In the genomic region with DNA sequence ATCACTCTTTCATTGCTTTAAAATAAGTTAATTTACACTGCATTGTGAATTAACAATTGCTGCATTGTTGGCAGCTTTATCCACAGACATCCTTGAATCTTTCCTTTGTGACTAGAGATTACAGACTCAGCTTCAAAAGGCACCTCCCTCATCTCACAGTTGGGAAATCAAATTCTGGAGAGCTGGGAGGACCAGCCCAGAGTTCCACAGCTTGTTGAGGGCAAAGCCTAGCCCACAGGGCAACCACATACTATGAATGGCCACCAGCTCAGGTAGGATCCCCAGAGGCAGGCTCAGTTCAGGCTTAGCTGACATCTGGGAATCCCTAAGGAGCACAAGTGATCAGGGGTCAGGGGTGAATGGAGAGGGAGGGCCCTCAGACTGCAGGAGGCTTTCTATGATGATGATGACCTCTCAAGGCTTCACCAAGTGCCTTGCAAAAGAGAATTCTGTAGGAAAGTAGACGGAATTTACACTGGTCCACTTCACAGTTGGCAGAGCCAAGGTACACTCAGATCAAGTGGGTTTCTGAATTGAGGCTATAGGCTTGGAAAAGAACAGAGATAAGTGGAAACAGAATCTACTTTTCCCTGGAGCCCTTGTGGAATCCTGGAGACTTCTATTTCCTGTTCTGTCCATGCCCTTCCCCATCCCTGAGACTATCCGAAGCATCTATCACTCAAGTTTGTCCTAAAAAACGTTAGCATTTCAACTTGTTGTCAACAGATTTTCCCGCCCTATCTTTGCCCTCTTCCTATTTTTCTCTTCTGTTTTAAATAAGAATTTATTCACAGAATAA, we compare ENCODE assay signal across 16 cellular contexts. TPM values are rescaled to one million over a fixed set of nuclear protein-coding genes. Genes with fewer than 3 reads are reported as not detected.
DNase-seq lines count a peak whose midpoint lies in the region; ATAC-seq, FAIRE-seq and TF ChIP-seq lines count a peak whose summit lies in the region.
"Had no signal": no experiment of that assay in that cellular context is flagged by ENCODE, and none has a peak within 500 bp of the region (broad histone marks: within the 10 kb centered on the region; RNA-seq: fewer than 3 reads in every experiment).

No MANE protein-coding gene starts in this region.

- CTCF ChIA-PET in T-cell (lab: Charles Lee) (interaction anchor here (0.5 to 1.0 kb wide), 2 partner anchors 18 to 405 kb away, joined by 3 read pairs; no protein-coding TSS in a partner anchor), Calu3 (lab: Charles Lee) (no interaction called here)

- ATAC-seq in T-cell (replicated peaks in 1 of 4) (peak in 1 of 4 experiments; percentile 38), GM18870 (IDR thresholded peaks at IDR 0.05; ENCODE audit: unreplicated experiment) (no peak)
- peak; percentile 5 to 15 for ATAC-seq in naive thymus-derived CD8-positive, alpha-beta T cell
- ATAC-seq: A549 had no signal

- BruUV-seq in Calu3 (replicated peaks; lab: Mats Ljungman, UMichigan): no TSS peak

- no peaks in the 10 kb centered on the region for H3K9me3 Mint-ChIP-seq in T-helper 1 cell treated with Interleukin-12 subunit alpha and Interleukin-12 subunit beta and Interleukin-4 antibody, amounts not matched to agents 30 μg/mL and 1 μg/mL, for 36 hours
- H3K9me3 Mint-ChIP-seq in T-cell (no peaks in the 10 kb centered on the region), Calu3 (ENCODE audit: low read depth, unreplicated experiment) (no peaks in the 10 kb centered on the region)
- H3K9me3 Mint-ChIP-seq in naive thymus-derived CD8-positive, alpha-beta T cell: no peaks in the 10 kb centered on the region
- H3K9me3 Mint-ChIP-seq: activated naive CD4-positive, alpha-beta T cell treated with anti-CD3 and anti-CD28 coated beads for 36 hours had no signal

- H3K36me3 Mint-ChIP-seq in T-helper 1 cell treated with Interleukin-12 subunit alpha and Interleukin-12 subunit beta and Interleukin-4 antibody, amounts not matched to agents 30 μg/mL and 1 μg/mL, for 36 hours (ENCODE audit: low read depth): peaks cover 36% of the 10 kb centered on the region
- peaks cover 24% of the 10 kb centered on the region for H3K36me3 Mint-ChIP-seq in T-cell
- H3K36me3 Mint-ChIP-seq in naive thymus-derived CD8-positive, alpha-beta T cell: peaks cover 8 to 30% (median 19%) of the 10 kb centered on the region in 3 donors
- H3K36me3 Mint-ChIP-seq in Calu3 (ENCODE audit: insufficient read depth, unreplicated experiment): peaks cover 10% of the 10 kb centered on the region

- intact Hi-C loops in Calu3 (cut with micrococcal nuclease; ENCODE audit: unreplicated experiment): no loop called here

- DNase-seq in T-helper 1 cell (no peak), GM19239 (ENCODE audit: insufficient read length, low spot score) (no peak), T-cell (no peak), nucleus accumbens (lab: John Stamatoyannopoulos, UW) (no peak), Calu3 (no peak)
- DNase-seq in naive thymus-derived CD8-positive, alpha-beta T cell: no peak
- DNase-seq: activated naive CD4-positive, alpha-beta T cell treated with anti-CD3 and anti-CD28 coated beads for 36 hours; Caco-2; NCI-H2171; SHP77 treated with DMSO at 0.1 percent for 48 hours had no signal

- POLR2A ChIA-PET in T-cell (lab: Charles Lee): no interaction called here
- POLR2A ChIA-PET in naive thymus-derived CD8-positive, alpha-beta T cell (lab: Charles Lee): interaction anchor here (0.7 kb wide), 1 partner anchor 8 kb away, joined by 3 read pairs; no protein-coding TSS in a partner anchor

- no peaks in the 10 kb centered on the region for H3K27me3 Mint-ChIP-seq in T-helper 1 cell treated with Interleukin-12 subunit alpha and Interleukin-12 subunit beta and Interleukin-4 antibody, amounts not matched to agents 30 μg/mL and 1 μg/mL, for 36 hours (ENCODE audit: low read depth)
- H3K27me3 Mint-ChIP-seq in T-cell (no peaks in the 10 kb centered on the region), Calu3 (ENCODE audit: unreplicated experiment) (no peaks in the 10 kb centered on the region)
- no peaks in the 10 kb centered on the region for H3K27me3 Mint-ChIP-seq in naive thymus-derived CD8-positive, alpha-beta T cell

- H3K4me3 Mint-ChIP-seq in T-helper 1 cell treated with Interleukin-12 subunit alpha and Interleukin-12 subunit beta and Interleukin-4 antibody, amounts not matched to agents 30 μg/mL and 1 μg/mL, for 36 hours: peak overlapping the region; percentile 4
- H3K4me3 Mint-ChIP-seq in T-cell: peak overlapping the region in 2 of 3 donors; percentile 4 to 43
- peak overlapping the region in 9 of 10 donors; percentile 40 to 77 (median 63) for H3K4me3 Mint-ChIP-seq in naive thymus-derived CD8-positive, alpha-beta T cell
- H3K4me3 Mint-ChIP-seq in Calu3 (ENCODE audit: low read depth, unreplicated experiment): no peak overlapping the region

- peak overlapping the region; percentile 55 for H3K27ac Mint-ChIP-seq in T-helper 1 cell treated with Interleukin-12 subunit alpha and Interleukin-12 subunit beta and Interleukin-4 antibody, amounts not matched to agents 30 μg/mL and 1 μg/mL, for 36 hours
- H3K27ac Mint-ChIP-seq in T-cell: peak overlapping the region; percentile 78 to 84
- H3K27ac Mint-ChIP-seq in naive thymus-derived CD8-positive, alpha-beta T cell: peak overlapping the region; percentile 20 to 85 (median 67)
- no peak overlapping the region for H3K27ac Mint-ChIP-seq in Calu3 (ENCODE audit: unreplicated experiment)
- H3K27ac Mint-ChIP-seq: activated naive CD4-positive, alpha-beta T cell treated with anti-CD3 and anti-CD28 coated beads for 36 hours had no signal

- peaks cover 27% of the 10 kb centered on the region for H3K4me1 Mint-ChIP-seq in T-helper 1 cell treated with Interleukin-12 subunit alpha and Interleukin-12 subunit beta and Interleukin-4 antibody, amounts not matched to agents 30 μg/mL and 1 μg/mL, for 36 hours (ENCODE audit: low read depth)
- peaks cover 54 to 64% (median 63%) of the 10 kb centered on the region in 3 donors for H3K4me1 Mint-ChIP-seq in T-cell
- H3K4me1 Mint-ChIP-seq in naive thymus-derived CD8-positive, alpha-beta T cell: peaks cover 15 to 89% (median 54%) of the 10 kb centered on the region in 4 donors
- H3K4me1 Mint-ChIP-seq in Calu3 (ENCODE audit: low read depth, unreplicated experiment): no peaks in the 10 kb centered on the region

- TF ChIP-seq CTCF in Calu3 (IDR thresholded peaks at IDR 0.05; ENCODE audit: unreplicated experiment): no peak

- FAIRE-seq in GM19239 (lab: Jason Lieb, UNC): peak; percentile 74
- FAIRE-seq: A549, HTR-8/SVneo had no signal

RNA-seq across cellular contexts. Expression of a gene that starts 13.2 kb away (rescaled TPM):
- total RNA-seq in T-cell (10 to 100 TPM; 15.8 to 21.6 (median 18.2) TPM), Calu3 (2022) (not detected in 2 replicates)
- 10 to 100 TPM; 15.1 TPM for total RNA-seq in naive thymus-derived CD8-positive, alpha-beta T cell
- polyA plus RNA-seq in naive thymus-derived CD8-positive, alpha-beta T cell: 10 to 100 TPM; 18.1 to 25.3 (median 22.0) TPM
- total RNA-seq: Caco-2, fibroblast of lung, pulmonary artery endothelial cell had no signal
- polyA plus RNA-seq: A549, fibroblast of lung had no signal

RNA-seq across cellular contexts. Expression of a gene that starts 33.7 kb away (rescaled TPM):
- total RNA-seq in T-cell (1 to 10 TPM in 4 of 5 donors, under 1 TPM in 1; 0.95 to 2.2 (median 1.5) TPM), Calu3 (2022) (28.2 and 29.8 TPM in 2 replicates)
- under 1 TPM; 0.94 to 0.96 TPM for total RNA-seq in naive thymus-derived CD8-positive, alpha-beta T cell
- polyA plus RNA-seq in naive thymus-derived CD8-positive, alpha-beta T cell: under 1 TPM; 0.54 to 0.96 (median 0.64) TPM

Comparison
In these comparisons a context has a peak if more than half of its experiments do, and no peak if none do; other contexts are left out.
1. RNA of a gene that starts 13.2 kb away (total RNA-seq): 15.8 to 21.6 TPM in T-cell and 15.1 TPM in naive thymus-derived CD8-positive, alpha-beta T cell; not detected in Calu3; every median in the first group is over 10 times any median in the second.